In the genomic region with DNA sequence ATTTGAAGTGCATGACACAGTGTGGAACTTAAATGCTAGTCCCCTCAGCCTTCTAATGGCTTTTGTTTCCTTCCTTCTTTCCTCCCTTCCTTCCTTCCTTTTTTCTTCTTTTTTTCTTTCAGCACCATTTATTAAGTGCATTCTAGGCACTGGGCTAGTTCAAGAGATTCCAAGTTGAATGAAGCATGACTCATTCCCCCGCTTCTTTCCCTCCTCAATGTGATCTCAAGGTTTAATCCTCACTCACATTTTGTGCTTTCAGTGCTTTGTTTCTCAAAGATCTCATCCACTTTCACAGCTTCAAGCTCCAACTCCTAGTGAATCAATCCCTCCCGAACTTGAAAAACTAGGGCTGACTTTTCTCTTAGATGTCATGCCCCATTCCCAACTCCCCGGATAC, we compare ENCODE assay signal across 21 cellular contexts.
A peak's percentile ranks its signal among the peaks of the same experiment; 100 is the strongest.
DNase-seq lines count a peak whose midpoint lies in the region; ATAC-seq and TF ChIP-seq lines count a peak whose summit lies in the region.
"Had no signal": no experiment of that assay in that cellular context is flagged by ENCODE, and none has a peak within 500 bp of the region (broad histone marks: within the 10 kb centered on the region; RNA-seq: fewer than 3 reads in every experiment).

No MANE protein-coding gene starts in this region.

- H3K27me3 Mint-ChIP-seq in activated CD8-positive, alpha-beta memory T cell treated with anti-CD3 and anti-CD28 coated beads, Interleukin-2, amount 10 ng/mL, durations not matched to agents 7 days and 5 days = no peaks in the 10 kb centered on the region

- intact Hi-C loops in thyroid gland (cut with DNase I) = no loop called here

- H2AFZ ChIP-seq in GM23248 = no peak overlapping the region

- H3K27ac Mint-ChIP-seq in activated CD8-positive, alpha-beta memory T cell treated with anti-CD3 and anti-CD28 coated beads, Interleukin-2, amount 10 ng/mL, durations not matched to agents 7 days and 5 days = no peak overlapping the region
- H3K27ac Mint-ChIP-seq: endodermal cell had no signal

- H3K4me3 ChIP-seq in GM23248 (no peak overlapping the region), astrocyte of the spinal cord (ENCODE audit: low read depth, low read length) (no peak overlapping the region), thyroid gland (replicated peaks in 1 of 3) (no peak overlapping the region)
- H3K4me3 ChIP-seq: adrenal gland, gastrocnemius medialis, sigmoid colon had no signal

- H3K4me2 ChIP-seq in GM23248 (ENCODE audit: unreplicated experiment) = no peak overlapping the region

- H3K36me3 ChIP-seq in GM23248 (ENCODE audit: low read depth) (no peaks in the 10 kb centered on the region), thyroid gland (no peaks in the 10 kb centered on the region)
- H3K36me3 ChIP-seq: adrenal gland, gastrocnemius medialis, sigmoid colon had no signal

- WGBS in GM23248 (ENCODE audit: low coverage in 1 of 2, low lambda C conversion rate in 2 of 2, missing lambda C conversion rate in 2 of 2), 2 experiments = 21% methylated on average over 3 of the region's 3 CpGs
- WGBS in thyroid gland, 2 donors = 31 to 38% methylated on average over 3 of the region's 3 CpGs

- TF ChIP-seq POLR2A in thyroid gland (IDR thresholded peaks at IDR 0.05) = no peak

- no peaks in the 10 kb centered on the region for H3K4me1 ChIP-seq in GM23248 (ENCODE audit: insufficient read depth)
- H3K4me1 ChIP-seq in thyroid gland = peaks cover 0 to 10% of the 10 kb centered on the region in 2 donors
- H3K4me1 ChIP-seq: adrenal gland, gastrocnemius medialis had no signal

- H3K27me3 ChIP-seq in GM23248 (replicated peaks; ENCODE audit: insufficient read depth) = no peaks in the 10 kb centered on the region
- no peaks in the 10 kb centered on the region for H3K27me3 ChIP-seq in thyroid gland
- H3K27me3 ChIP-seq: adrenal gland, gastrocnemius medialis, sigmoid colon had no signal

- H3K9me3 Mint-ChIP-seq in activated CD8-positive, alpha-beta memory T cell treated with anti-CD3 and anti-CD28 coated beads, Interleukin-2, amount 10 ng/mL, durations not matched to agents 7 days and 5 days (ENCODE audit: low read depth) = peaks cover 3% of the 10 kb centered on the region
- H3K9me3 Mint-ChIP-seq: endodermal cell had no signal

- in situ Hi-C loops in GM23248 (cut with MboI) (no loop called here), astrocyte of the spinal cord (cut with HindIII; ENCODE audit: low sequenced_read_pairs) (no loop called here)

- H3K9me2 ChIP-seq in GM23248 (ENCODE audit: insufficient read depth) = no peaks in the 10 kb centered on the region

- H3K9ac ChIP-seq in GM23248 = no peak overlapping the region

- peak; percentile 61 for DNase-seq in GM23248
- peak; percentile 7 for DNase-seq in astrocyte of the spinal cord (ENCODE audit: low read depth, low spot score)
- peak; percentile 27 for DNase-seq in iris pigment epithelial cell (ENCODE audit: low read depth)
- DNase-seq in thyroid gland = no peak
- no peak for DNase-seq in activated CD8-positive, alpha-beta memory T cell treated with anti-CD3 and anti-CD28 coated beads, Interleukin-2, amount 10 ng/mL, durations not matched to agents 7 days and 5 days
- no peak for DNase-seq in iPS-NIHi7 (ENCODE audit: extremely low spot score)
- no peak for DNase-seq in NCI-H187 (lab: John Stamatoyannopoulos, UW)
- no peak for DNase-seq in AML-193 (lab: John Stamatoyannopoulos, UW)
- DNase-seq: activated CD4-positive, alpha-beta T cell treated with anti-CD3 and anti-CD28 coated beads for 48 hours; activated CD8-positive, alpha-beta memory T cell treated with anti-CD3 and anti-CD28 coated beads, Interleukin-2, amount 50 U/mL, for 4 hours; activated effector memory CD4-positive, alpha-beta T cell treated with Interleukin-2 at 50 U/mL for 16 hours; endodermal cell; gastrocnemius medialis; NCI-H1694; NCI-H345; NK-92 treated with Interleukin-12 subunit alpha and Interleukin-12 subunit beta, amount 100 ng/mL, for 24 hours; sigmoid colon had no signal

- no peak overlapping the region for H3K27ac ChIP-seq in GM23248
- peak overlapping the region in 2 of 3 donors; percentile 28 to 49 for H3K27ac ChIP-seq in thyroid gland
- H3K27ac ChIP-seq: adrenal gland, C4-2B, gastrocnemius medialis, sigmoid colon had no signal

- peaks cover 4% of the 10 kb centered on the region for H3K4me1 Mint-ChIP-seq in activated CD8-positive, alpha-beta memory T cell treated with anti-CD3 and anti-CD28 coated beads, Interleukin-2, amount 10 ng/mL, durations not matched to agents 7 days and 5 days

- CTCF ChIA-PET in activated CD8-positive, alpha-beta memory T cell treated with anti-CD3 and anti-CD28 coated beads, Interleukin-2, amount 10 ng/mL, durations not matched to agents 7 days and 5 days (lab: Charles Lee) = no interaction called here

- no peak for TF ChIP-seq CTCF in astrocyte of the spinal cord (IDR thresholded peaks at IDR 0.05; ENCODE audit: low read depth, low read length)
- no peak for TF ChIP-seq CTCF in thyroid gland (IDR thresholded peaks at IDR 0.05)

- H4K20me1 ChIP-seq in GM23248 (ENCODE audit: insufficient read depth) = no peaks in the 10 kb centered on the region

- H3K79me2 ChIP-seq in GM23248 (ENCODE audit: insufficient read depth) = no peaks in the 10 kb centered on the region

- no peak for ATAC-seq in activated CD8-positive, alpha-beta memory T cell treated with anti-CD3 and anti-CD28 coated beads, Interleukin-2, amount 10 ng/mL, durations not matched to agents 7 days and 5 days
- ATAC-seq: gastrocnemius medialis, HepG2, left lobe of liver had no signal

- H3K36me3 Mint-ChIP-seq in activated CD8-positive, alpha-beta memory T cell treated with anti-CD3 and anti-CD28 coated beads, Interleukin-2, amount 10 ng/mL, durations not matched to agents 7 days and 5 days = peaks cover 3% of the 10 kb centered on the region

- H3K4me3 Mint-ChIP-seq in activated CD8-positive, alpha-beta memory T cell treated with anti-CD3 and anti-CD28 coated beads, Interleukin-2, amount 10 ng/mL, durations not matched to agents 7 days and 5 days = no peak overlapping the region
- H3K4me3 Mint-ChIP-seq: endodermal cell had no signal

- H3F3A ChIP-seq in GM23248 (ENCODE audit: insufficient read depth) = no peaks in the 10 kb centered on the region

- H3K9me3 ChIP-seq in GM23248 (ENCODE audit: low read depth) (no peaks in the 10 kb centered on the region), thyroid gland (no peaks in the 10 kb centered on the region)
- H3K9me3 ChIP-seq: adrenal gland, gastrocnemius medialis, sigmoid colon had no signal

Comparison
In these comparisons a context has a peak if more than half of its experiments do, and no peak if none do; other contexts are left out.
1. DNase-seq: peak in GM23248 (single experiment), astrocyte of the spinal cord (single experiment) and iris pigment epithelial cell (single experiment); none in thyroid gland (0 of 2), activated CD8-positive, alpha-beta memory T cell treated with anti-CD3 and anti-CD28 coated beads, Interleukin-2, amount 10 ng/mL, durations not matched to agents 7 days and 5 days (single experiment), iPS-NIHi7 (single experiment), NCI-H187 (0 of 2) and AML-193 (0 of 2).